Comparison of ENCODE assay signal across 1 cellular context in genomic region chr20:51046021-51046985, GRCh38.
TF ChIP-seq lines count a peak whose summit lies in the region.

No MANE protein-coding gene starts in this region.

TF ChIP-seq in GM23338, 12 proteins besides CTCF, POLR2A, EP300 and RAD21 (continued from another document):
- TF ChIP-seq REST (IDR thresholded peaks at IDR 0.05; ENCODE audit: unreplicated experiment) = no peak
